ENCODE assay signal across 1 cellular context in genomic region chr13:42148538-42148937, GRCh38.
TF ChIP-seq lines count a peak whose summit lies in the region.

No MANE protein-coding gene starts in this region.

TF ChIP-seq in K562, 482 proteins besides CTCF, POLR2A, EP300 and RAD21 (continued from another document):
- TF ChIP-seq, protein P1, sequence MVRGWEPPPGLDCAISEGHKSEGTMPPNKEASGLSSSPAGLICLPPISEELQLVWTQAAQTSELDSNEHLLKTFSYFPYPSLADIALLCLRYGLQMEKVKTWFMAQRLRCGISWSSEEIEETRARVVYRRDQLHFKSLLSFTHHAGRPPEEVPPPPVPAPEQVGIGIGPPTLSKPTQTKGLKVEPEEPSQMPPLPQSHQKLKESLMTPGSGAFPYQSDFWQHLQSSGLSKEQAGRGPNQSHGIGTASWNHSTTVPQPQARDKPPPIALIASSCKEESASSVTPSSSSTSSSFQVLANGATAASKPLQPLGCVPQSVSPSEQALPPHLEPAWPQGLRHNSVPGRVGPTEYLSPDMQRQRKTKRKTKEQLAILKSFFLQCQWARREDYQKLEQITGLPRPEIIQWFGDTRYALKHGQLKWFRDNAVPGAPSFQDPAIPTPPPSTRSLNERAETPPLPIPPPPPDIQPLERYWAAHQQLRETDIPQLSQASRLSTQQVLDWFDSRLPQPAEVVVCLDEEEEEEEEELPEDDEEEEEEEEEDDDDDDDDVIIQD (CRISPR knock-in tag; IDR thresholded peaks at IDR 0.05) = no peak
- no peak for TF ChIP-seq MBD1 (CRISPR knock-in tag; IDR thresholded peaks at IDR 0.05)
- TF ChIP-seq FIP1L1 (IDR thresholded peaks at IDR 0.05; ENCODE audit: low read depth, low read length, poor library complexity, severe bottlenecking) = no peak
- TF ChIP-seq MTF1 (CRISPR knock-in tag; IDR thresholded peaks at IDR 0.05; ENCODE audit: borderline replicate concordance) = no peak
- no peak for TF ChIP-seq E2F8 (IDR thresholded peaks at IDR 0.05; ENCODE audit: low read depth, partially characterized antibody)
- no peak for TF ChIP-seq SRSF1 (IDR thresholded peaks at IDR 0.05; ENCODE audit: low read depth, low read length)
- no peak for TF ChIP-seq SP1 (CRISPR knock-in tag; IDR thresholded peaks at IDR 0.05)
